In genomic region chr13:23868521-23868920, GRCh38 we compare ENCODE assay signal across 24 cellular contexts. TPM values are rescaled to one million over a fixed set of nuclear protein-coding genes. Genes with fewer than 3 reads are reported as not detected.
DNase-seq lines count a peak whose midpoint lies in the region; ATAC-seq and TF ChIP-seq lines count a peak whose summit lies in the region.
"Had no signal": no experiment of that assay in that cellular context is flagged by ENCODE, and none has a peak within 500 bp of the region (broad histone marks: within the 10 kb centered on the region; RNA-seq: fewer than 3 reads in every experiment).

No MANE protein-coding gene starts in this region.

- TF ChIP-seq CTCF in HFFc6 (IDR thresholded peaks at IDR 0.05) (no peak; the same call in 1 of the 2 replicates), fibroblast of the aortic adventitia (IDR thresholded peaks at IDR 0.05; ENCODE audit: insufficient read depth, low read length) (no peak), smooth muscle cell (IDR thresholded peaks at IDR 0.05; ENCODE audit: borderline replicate concordance, insufficient read depth, poor library complexity, severe bottlenecking) (no peak)
- no peak for TF ChIP-seq CTCF in CD8-positive, alpha-beta T cell (IDR thresholded peaks at IDR 0.05)

- WGBS in smooth muscle cell (ENCODE audit: low lambda C conversion rate) = 85% methylated on average over 5 of the region's 5 CpGs

- H3K9ac ChIP-seq in adipocyte (ENCODE audit: low read length) (no peak overlapping the region), smooth muscle cell (ENCODE audit: low read depth) (no peak overlapping the region)

- no peaks in the 10 kb centered on the region for H3K27me3 ChIP-seq in adipocyte (replicated peaks; ENCODE audit: control insufficient read depth, insufficient read depth, low read length)
- no peaks in the 10 kb centered on the region for H3K27me3 ChIP-seq in smooth muscle cell (ENCODE audit: low read depth)
- H3K27me3 ChIP-seq in CD8-positive, alpha-beta T cell (ENCODE audit: insufficient read depth, low read length) = no peaks in the 10 kb centered on the region
- H3K27me3 ChIP-seq: thyroid gland had no signal

- H3K9me3 ChIP-seq in adipocyte (ENCODE audit: control insufficient read depth, low read length) (no peaks in the 10 kb centered on the region), smooth muscle cell (replicated peaks; ENCODE audit: low read depth) (no peaks in the 10 kb centered on the region)
- no peaks in the 10 kb centered on the region for H3K9me3 ChIP-seq in CD8-positive, alpha-beta T cell (ENCODE audit: low read length)
- H3K9me3 ChIP-seq: prostate gland, thyroid gland had no signal

- peak; percentile 64 for DNase-seq in HFFc6
- DNase-seq in adipocyte (ENCODE audit: low read depth) = peak; percentile 24
- peak; percentile 54 for DNase-seq in fibroblast of the aortic adventitia (ENCODE audit: low read depth)
- no peak for DNase-seq in smooth muscle cell (lab: John Stamatoyannopoulos, UW; ENCODE audit: unreplicated experiment)
- DNase-seq in CD8-positive, alpha-beta T cell = no peak
- DNase-seq: activated CD4-positive, CD25-positive, alpha-beta regulatory T cell; activated naive CD8-positive, alpha-beta T cell treated with anti-CD3 and anti-CD28 coated beads, Interleukin-2, amount 10 ng/mL, durations not matched to agents 7 days and 5 days; CD4-positive, alpha-beta T cell; MM.1S; NCI-H1930; NCI-H446; SIG-M5; T-helper 17 cell; thyroid gland had no signal

- peak overlapping the region; percentile 25 for H3K27ac ChIP-seq in smooth muscle cell (ENCODE audit: low read depth)
- H3K27ac ChIP-seq in CD8-positive, alpha-beta T cell (ENCODE audit: low read depth, low read length) = no peak overlapping the region
- H3K27ac ChIP-seq: prostate gland, thyroid gland had no signal

- H3K4me1 ChIP-seq in adipocyte (ENCODE audit: control insufficient read depth, insufficient read depth, low read length) (peaks cover 6% of the 10 kb centered on the region), smooth muscle cell (ENCODE audit: low read depth) (peaks cover 5% of the 10 kb centered on the region)
- H3K4me1 ChIP-seq in CD8-positive, alpha-beta T cell (ENCODE audit: insufficient read depth, low read length) = no peaks in the 10 kb centered on the region
- H3K4me1 ChIP-seq: thyroid gland had no signal

- no peak overlapping the region for H2AFZ ChIP-seq in smooth muscle cell (ENCODE audit: low read depth)

- no peak overlapping the region for H3K4me2 ChIP-seq in smooth muscle cell

- no peak overlapping the region for H3K27ac Mint-ChIP-seq in HFFc6
- H3K27ac Mint-ChIP-seq in CD8-positive, alpha-beta T cell = no peak overlapping the region
- H3K27ac Mint-ChIP-seq: activated naive CD8-positive, alpha-beta T cell treated with anti-CD3 and anti-CD28 coated beads, Interleukin-2, amount 10 ng/mL, durations not matched to agents 7 days and 5 days; activated T-helper 1 cell treated with anti-CD3 and anti-CD28 coated beads, Interleukin-12 subunit alpha, Interleukin-12 subunit beta, Interleukin-2, Interleukin-4 antibody, amounts not matched to agents 30 ng/mL and 10 ng/mL and 1 ng/mL, durations not matched to agents 14 hours and 24 hours and 36 hours; CD4-positive, alpha-beta T cell; nephron; stimulated activated memory B cell treated with anti-CD40 and anti-IgM and Interleukin-4, amounts not matched to agents 10 μg/mL and 1 μg/mL and 100 μg/mL, for 72 hours; T-helper 17 cell had no signal

- H3K4me1 Mint-ChIP-seq in HFFc6 (ENCODE audit: low read depth) = peaks cover 9% of the 10 kb centered on the region; the same call in 1 of the 2 replicates
- no peaks in the 10 kb centered on the region for H3K4me1 Mint-ChIP-seq in CD8-positive, alpha-beta T cell (ENCODE audit: low read depth)
- H3K4me1 Mint-ChIP-seq: central memory CD8-positive, alpha-beta T cell; nephron had no signal

- H3K79me2 ChIP-seq in smooth muscle cell (ENCODE audit: low read depth) = no peaks in the 10 kb centered on the region

- peaks cover 5% of the 10 kb centered on the region for H3F3A ChIP-seq in smooth muscle cell (ENCODE audit: low read depth)

- H3K27me3 Mint-ChIP-seq in HFFc6 (ENCODE audit: insufficient read depth) = no peaks in the 10 kb centered on the region
- H3K27me3 Mint-ChIP-seq in CD8-positive, alpha-beta T cell (ENCODE audit: low read depth) = no peaks in the 10 kb centered on the region
- H3K27me3 Mint-ChIP-seq: activated naive CD8-positive, alpha-beta T cell treated with anti-CD3 and anti-CD28 coated beads, Interleukin-2, amount 10 ng/mL, durations not matched to agents 7 days and 5 days; CD4-positive, alpha-beta T cell; central memory CD8-positive, alpha-beta T cell; stimulated activated memory B cell treated with anti-CD40 and anti-IgM and Interleukin-4, amounts not matched to agents 10 μg/mL and 1 μg/mL and 100 μg/mL, for 72 hours; T-helper 17 cell had no signal

- H4K20me1 ChIP-seq in smooth muscle cell (ENCODE audit: low read depth) = no peaks in the 10 kb centered on the region

- CTCF ChIA-PET in CD8-positive, alpha-beta T cell (lab: Charles Lee) = interaction anchor here (0.9 kb wide), 1 partner anchor 462 kb away, joined by 3 read pairs; no protein-coding TSS in a partner anchor

- H3K9me3 Mint-ChIP-seq in HFFc6 = no peaks in the 10 kb centered on the region
- H3K9me3 Mint-ChIP-seq in CD8-positive, alpha-beta T cell = no peaks in the 10 kb centered on the region
- H3K9me3 Mint-ChIP-seq: activated naive CD8-positive, alpha-beta T cell treated with anti-CD3 and anti-CD28 coated beads, Interleukin-2, amount 10 ng/mL, durations not matched to agents 7 days and 5 days; activated T-helper 1 cell treated with anti-CD3 and anti-CD28 coated beads, Interleukin-12 subunit alpha, Interleukin-12 subunit beta, Interleukin-2, Interleukin-4 antibody, amounts not matched to agents 30 ng/mL and 10 ng/mL and 1 ng/mL, durations not matched to agents 14 hours and 24 hours and 36 hours; CD4-positive, alpha-beta T cell; central memory CD8-positive, alpha-beta T cell; nephron; stimulated activated memory B cell treated with anti-CD40 and anti-IgM and Interleukin-4, amounts not matched to agents 10 μg/mL and 1 μg/mL and 100 μg/mL, for 72 hours had no signal

- no peaks in the 10 kb centered on the region for H3K36me3 Mint-ChIP-seq in HFFc6 (ENCODE audit: low read depth)
- H3K36me3 Mint-ChIP-seq in CD8-positive, alpha-beta T cell = peaks cover 20% of the 10 kb centered on the region
- H3K36me3 Mint-ChIP-seq: activated naive CD8-positive, alpha-beta T cell treated with anti-CD3 and anti-CD28 coated beads, Interleukin-2, amount 10 ng/mL, durations not matched to agents 7 days and 5 days had no signal

- POLR2A ChIA-PET in CD8-positive, alpha-beta T cell (lab: Charles Lee) = no interaction called here

- intact Hi-C loops in CD8-positive, alpha-beta T cell (cut with DNase I, micrococcal nuclease) = loop anchor here in 1 of 2 experiments (2.0 kb wide), 1 partner anchor 202 kb away; no protein-coding TSS in a partner anchor

- no peak overlapping the region for H3K4me3 ChIP-seq in adipocyte (ENCODE audit: low read length)
- no peak overlapping the region for H3K4me3 ChIP-seq in fibroblast of the aortic adventitia (ENCODE audit: low read depth, low read length)
- H3K4me3 ChIP-seq in smooth muscle cell = no peak overlapping the region
- H3K4me3 ChIP-seq in CD8-positive, alpha-beta T cell (ENCODE audit: low read depth, low read length) = no peak overlapping the region
- H3K4me3 ChIP-seq: lung, prostate gland, thyroid gland had no signal

- no peak for ATAC-seq in HG03135 (IDR thresholded peaks at IDR 0.05; ENCODE audit: unreplicated experiment)
- ATAC-seq in CD8-positive, alpha-beta T cell = no peak
- no peak for ATAC-seq in HG03342 (IDR thresholded peaks at IDR 0.05; ENCODE audit: unreplicated experiment)
- ATAC-seq: stimulated activated memory B cell treated with anti-CD40 and anti-IgM and Interleukin-4, amounts not matched to agents 10 μg/mL and 1 μg/mL and 100 μg/mL, for 72 hours; T-helper 17 cell had no signal

- H3K36me3 ChIP-seq in adipocyte (ENCODE audit: control insufficient read depth, insufficient read depth, low read length, severe bottlenecking) (no peaks in the 10 kb centered on the region), smooth muscle cell (ENCODE audit: low read depth) (no peaks in the 10 kb centered on the region)
- H3K36me3 ChIP-seq in CD8-positive, alpha-beta T cell (ENCODE audit: insufficient read depth, low read length) = no peaks in the 10 kb centered on the region
- H3K36me3 ChIP-seq: thyroid gland had no signal

- H3K4me3 Mint-ChIP-seq in HFFc6 = no peak overlapping the region
- H3K4me3 Mint-ChIP-seq in CD8-positive, alpha-beta T cell = no peak overlapping the region
- H3K4me3 Mint-ChIP-seq: activated naive CD8-positive, alpha-beta T cell treated with anti-CD3 and anti-CD28 coated beads, Interleukin-2, amount 10 ng/mL, durations not matched to agents 7 days and 5 days; activated T-helper 1 cell treated with anti-CD3 and anti-CD28 coated beads, Interleukin-12 subunit alpha, Interleukin-12 subunit beta, Interleukin-2, Interleukin-4 antibody, amounts not matched to agents 30 ng/mL and 10 ng/mL and 1 ng/mL, durations not matched to agents 14 hours and 24 hours and 36 hours; CD4-positive, alpha-beta T cell; central memory CD8-positive, alpha-beta T cell; nephron; stimulated activated memory B cell treated with anti-CD40 and anti-IgM and Interleukin-4, amounts not matched to agents 10 μg/mL and 1 μg/mL and 100 μg/mL, for 72 hours; T-helper 17 cell had no signal

RNA-seq across cellular contexts. Expression of gene MIPEP, which starts 20.7 kb away (rescaled TPM):
- total RNA-seq in HFFc6 (2021; fragmentation: NEBNext Ultra II Directional; extraction: Animal tissue kit (Norgen Biotek cat#: 25700)) = 10 to 100 TPM; 11.3 to 15.6 (median 13.1) TPM
- total RNA-seq in fibroblast of the aortic adventitia (ENCODE audit: low replicate concordance) = 28.1 and 59.1 TPM in 2 replicates
- 18.9 and 19.7 TPM in 2 replicates for total RNA-seq in smooth muscle cell
- 15.7 and 19.2 TPM in 2 replicates for polyA plus RNA-seq in smooth muscle cell
- 1 to 10 TPM; 3.0 to 3.8 TPM for total RNA-seq in CD8-positive, alpha-beta T cell

RNA-seq across cellular contexts. Expression of gene C1QTNF9B, which starts 28.8 kb away (rescaled TPM):
- under 1 TPM in 2 of 6 experiments, not detected in 4; 0.25 to 0.27 TPM for total RNA-seq in HFFc6 (2021; fragmentation: NEBNext Ultra II Directional; extraction: Animal tissue kit (Norgen Biotek cat#: 25700))
- total RNA-seq in fibroblast of the aortic adventitia (ENCODE audit: low replicate concordance) = not detected in 2 replicates
- total RNA-seq in smooth muscle cell = not detected in 2 replicates
- polyA plus RNA-seq in smooth muscle cell = 0.21 and 0.39 TPM in 2 replicates
- not detected for total RNA-seq in CD8-positive, alpha-beta T cell
- total RNA-seq: activated CD8-positive, alpha-beta memory T cell treated with anti-CD3 and anti-CD28 coated beads for 36 hours; activated naive CD8-positive, alpha-beta T cell treated with anti-CD3 and anti-CD28 coated beads, Interleukin-2, amount 10 ng/mL, durations not matched to agents 7 days and 5 days; activated T-helper 1 cell treated with anti-CD3 and anti-CD28 coated beads, Interleukin-12 subunit alpha, Interleukin-12 subunit beta, Interleukin-2, Interleukin-4 antibody, amounts not matched to agents 30 ng/mL and 10 ng/mL and 1 ng/mL, durations not matched to agents 14 hours and 24 hours and 36 hours; CD4-positive, alpha-beta T cell; Daoy; T-helper 17 cell; thyroid gland had no signal
- polyA plus RNA-seq: lung had no signal

Comparison
In these comparisons a context has a peak if more than half of its experiments do, and no peak if none do; other contexts are left out.
1. DNase-seq: peak in HFFc6 (single experiment), adipocyte (single experiment) and fibroblast of the aortic adventitia (single experiment); none in smooth muscle cell (single experiment) and CD8-positive, alpha-beta T cell (0 of 7).